Comparison of ENCODE assay signal across 22 cellular contexts in genomic region chr19:44789943-44790467, GRCh38. TPM values are rescaled to one million over a fixed set of nuclear protein-coding genes. Genes with fewer than 3 reads are reported as not detected.
"Had no signal": no experiment of that assay in that cellular context is flagged by ENCODE, and none has a peak within 500 bp of the region (broad histone marks: within the 10 kb centered on the region; RNA-seq: fewer than 3 reads in every experiment).

No MANE protein-coding gene starts in this region.

- H3K4me3 ChIP-seq: adrenal gland, dorsolateral prefrontal cortex, gastrocnemius medialis, pancreas, psoas muscle, right atrium auricular region, tibial artery had no signal

- H3K4me1 ChIP-seq: adrenal gland, gastrocnemius medialis, pancreas, psoas muscle, right atrium auricular region, tibial artery had no signal

- H3K27ac ChIP-seq: adrenal gland, dorsolateral prefrontal cortex, gastrocnemius medialis, pancreas, psoas muscle, right atrium auricular region, tibial artery had no signal

- H3K27me3 ChIP-seq: adrenal gland, dorsolateral prefrontal cortex, gastrocnemius medialis, pancreas, right atrium auricular region, tibial artery had no signal

- DNase-seq: activated B cell treated with CpG ODN at 0.5 μM for 24 hours; activated CD4-positive, alpha-beta T cell treated with anti-CD3 and anti-CD28 coated beads for 36 hours; activated CD4-positive, alpha-beta T cell treated with anti-CD3 and anti-CD28 coated beads, Interleukin-2, amount 50 U/mL, for 4 hours; activated CD8-positive, alpha-beta memory T cell treated with anti-CD3 and anti-CD28 coated beads for 24 hours; activated CD8-positive, alpha-beta memory T cell treated with anti-CD3 and anti-CD28 coated beads, Interleukin-2, amount 50 U/mL, for 4 hours; activated T-cell treated with anti-CD3 and anti-CD28 coated beads, Interleukin-2, amount 50 U/mL, for 24 hours; dorsolateral prefrontal cortex; effector memory CD8-positive, alpha-beta T cell; gastrocnemius medialis; pancreas; psoas muscle; stimulated activated CD4-positive, alpha-beta T cell treated with anti-CD3 and anti-CD28 coated beads, Interleukin-12 subunit alpha, Interleukin-12 subunit beta, amount 100 ng/mL, for 4 hours; stimulated activated CD4-positive, alpha-beta T cell treated with anti-CD3 and anti-CD28 coated beads, Interleukin-4, amount 100 ng/mL, for 4 hours; tibial artery had no signal

- H3K9me3 ChIP-seq: adrenal gland, gastrocnemius medialis, pancreas, psoas muscle, right atrium auricular region, tibial artery had no signal

- ATAC-seq: activated CD4-positive, alpha-beta T cell treated with anti-CD3 and anti-CD28 coated beads for 36 hours; activated T-helper 17 cell treated with anti-CD3 and anti-CD28 coated beads, Interleukin-2, amount 50 U/mL, for 72 hours; effector memory CD8-positive, alpha-beta T cell; esophagus mucosa; gastrocnemius medialis; natural killer cell treated with Interleukin-12 subunit alpha and Interleukin-12 subunit beta and Interleukin-15 and Interleukin-18, amount 100 ng/mL, for 72 hours; psoas muscle had no signal

- H3K36me3 ChIP-seq: adrenal gland, gastrocnemius medialis, right atrium auricular region had no signal

RNA-seq across cellular contexts. Expression of gene CBLC, which starts 12.3 kb away (rescaled TPM):
- total RNA-seq: activated B cell treated with CpG ODN at 0.5 μM for 24 hours; activated CD4-positive, alpha-beta T cell treated with anti-CD3 and anti-CD28 coated beads for 36 hours; activated T-helper 17 cell treated with anti-CD3 and anti-CD28 coated beads, Interleukin-2, amount 50 U/mL, for 72 hours; astrocyte; endothelial cell of umbilical vein; natural killer cell treated with Interleukin-12 subunit alpha and Interleukin-12 subunit beta and Interleukin-15 and Interleukin-18, amount 100 ng/mL, for 72 hours; right atrium auricular region; skeletal muscle tissue had no signal

RNA-seq across cellular contexts. Expression of gene BCAM, which starts 18.9 kb away (rescaled TPM):
- total RNA-seq: activated B cell treated with CpG ODN at 0.5 μM for 24 hours; activated CD4-positive, alpha-beta T cell treated with anti-CD3 and anti-CD28 coated beads for 36 hours; activated T-helper 17 cell treated with anti-CD3 and anti-CD28 coated beads, Interleukin-2, amount 50 U/mL, for 72 hours; natural killer cell treated with Interleukin-12 subunit alpha and Interleukin-12 subunit beta and Interleukin-15 and Interleukin-18, amount 100 ng/mL, for 72 hours had no signal
